Comparison of ENCODE assay signal across 8 cellular contexts in genomic region chr4:109559983-109560686, GRCh38. TPM values are rescaled to one million over a fixed set of nuclear protein-coding genes. Genes with fewer than 3 reads are reported as not detected.
DNase-seq lines count a peak whose midpoint lies in the region; ATAC-seq and TF ChIP-seq lines count a peak whose summit lies in the region.

Gene MCUB (plus strand): TSS chr4:109560246. CDS start chr4:109560338, 92 bp downstream.

- intact Hi-C loops in activated CD4-positive, alpha-beta memory T cell treated with anti-CD3 and anti-CD28 coated beads for 36 hours (cut with micrococcal nuclease): loop anchor here (1.0 to 10.0 kb wide), 5 partner anchors 127 to 1395 kb away; partner anchors contain the start of genes ELOVL6, LEF1 and SEC24B
- intact Hi-C loops in lower lobe of right lung (cut with DNase I): no loop called here

- peaks cover 20% of the 10 kb centered on the region for H3K36me3 Mint-ChIP-seq in activated CD4-positive, alpha-beta memory T cell treated with anti-CD3 and anti-CD28 coated beads for 36 hours

- 0% methylated on average over 73 of the region's 73 CpGs for WGBS in ectodermal cell, 2 experiments

- H3K4me3 ChIP-seq in BLaER1 (peak within 1 kb of the TSS; percentile 85), ectodermal cell (ENCODE audit: insufficient read depth, low read depth, low read length) (peak within 1 kb of the TSS; percentile 62), lower lobe of right lung (peak within 1 kb of the TSS; percentile 89)

- H3K27ac ChIP-seq in BLaER1: peak within 1 kb of the TSS; percentile 63
- H3K27ac ChIP-seq in ectodermal cell (ENCODE audit: insufficient read depth, low read depth, low read length, poor library complexity, severe bottlenecking): no peak within 1 kb of the TSS
- peak within 1 kb of the TSS; percentile 92 for H3K27ac ChIP-seq in lower lobe of right lung

- H3K9me3 Mint-ChIP-seq in activated CD4-positive, alpha-beta memory T cell treated with anti-CD3 and anti-CD28 coated beads for 36 hours: peaks cover 5% of the 10 kb centered on the region

- H3K27me3 ChIP-seq in BLaER1: peaks cover 12% of the 10 kb centered on the region
- H3K27me3 ChIP-seq in ectodermal cell (ENCODE audit: control insufficient read depth, insufficient read depth, low read length, poor library complexity, severe bottlenecking): peaks cover 37% of the 10 kb centered on the region
- H3K27me3 ChIP-seq in lower lobe of right lung (ENCODE audit: low read depth): no peaks in the 10 kb centered on the region

- H3K4me1 Mint-ChIP-seq in activated CD4-positive, alpha-beta memory T cell treated with anti-CD3 and anti-CD28 coated beads for 36 hours (ENCODE audit: low read depth): peaks cover 52% of the 10 kb centered on the region

- H3K4me3 Mint-ChIP-seq in activated CD4-positive, alpha-beta memory T cell treated with anti-CD3 and anti-CD28 coated beads for 36 hours: peak within 1 kb of the TSS; percentile 84

- H3K4me2 ChIP-seq in BLaER1: peak within 1 kb of the TSS; percentile 95

- peaks cover 15% of the 10 kb centered on the region for H3K9me3 ChIP-seq in BLaER1
- H3K9me3 ChIP-seq in ectodermal cell (ENCODE audit: control insufficient read depth, low read length): no peaks in the 10 kb centered on the region
- H3K9me3 ChIP-seq in lower lobe of right lung: no peaks in the 10 kb centered on the region

- H3K27me3 Mint-ChIP-seq in activated CD4-positive, alpha-beta memory T cell treated with anti-CD3 and anti-CD28 coated beads for 36 hours: no peaks in the 10 kb centered on the region

- ATAC-seq in HG03442 (IDR thresholded peaks at IDR 0.05; ENCODE audit: unreplicated experiment) (peak; percentile 92), lower lobe of right lung (peak; percentile 98 to 99)

- H3K4me1 ChIP-seq in BLaER1 (peaks cover 16% of the 10 kb centered on the region), ectodermal cell (ENCODE audit: control insufficient read depth, insufficient read depth, low read length) (no peaks in the 10 kb centered on the region), lower lobe of right lung (peaks cover 13% of the 10 kb centered on the region)

- peak; percentile 83 for DNase-seq in GM19240 (ENCODE audit: insufficient read length, low spot score)
- DNase-seq in NCI-H748 treated with DMSO at 0.1 percent for 48 hours (lab: John Stamatoyannopoulos, UW): peak; percentile 57
- peak; percentile 95 for DNase-seq in activated CD4-positive, alpha-beta memory T cell treated with anti-CD3 and anti-CD28 coated beads for 36 hours
- peak; percentile 91 for DNase-seq in lower lobe of right lung
- DNase-seq in stimulated activated CD4-positive, alpha-beta T cell treated with anti-CD3 and anti-CD28 coated beads, TNF-alpha, amount 100 ng/mL, for 24 hours (ENCODE audit: low read depth in 3 of 3): peak; percentile 78 to 91 (median 79)

- POLR2A ChIA-PET in activated CD4-positive, alpha-beta memory T cell treated with anti-CD3 and anti-CD28 coated beads for 36 hours (lab: Charles Lee): interaction anchor here (0.6 to 3.4 kb wide), 8 partner anchors 12 to 170 kb away, joined by 4 to 25 read pairs (median 10); partner anchors contain the start of genes PLA2G12A and SEC24B

- H3K36me3 ChIP-seq in BLaER1: peaks cover 7% of the 10 kb centered on the region; the same call in 1 of the 2 replicates
- no peaks in the 10 kb centered on the region for H3K36me3 ChIP-seq in ectodermal cell (ENCODE audit: control insufficient read depth, insufficient read depth, low read length)
- H3K36me3 ChIP-seq in lower lobe of right lung: no peaks in the 10 kb centered on the region

- TF ChIP-seq CTCF in lower lobe of right lung (IDR thresholded peaks at IDR 0.05): no peak

- peak within 1 kb of the TSS; percentile 76 for H3K9ac ChIP-seq in BLaER1

- no peaks in the 10 kb centered on the region for H4K20me1 ChIP-seq in BLaER1

- peak within 1 kb of the TSS; percentile 92 for H3K27ac Mint-ChIP-seq in activated CD4-positive, alpha-beta memory T cell treated with anti-CD3 and anti-CD28 coated beads for 36 hours

- CTCF ChIA-PET in activated CD4-positive, alpha-beta memory T cell treated with anti-CD3 and anti-CD28 coated beads for 36 hours (lab: Charles Lee): interaction anchor here (0.7 to 1.7 kb wide), 6 partner anchors 12 to 260 kb away, joined by 3 to 6 read pairs (median 4); no protein-coding TSS in a partner anchor

RNA-seq across cellular contexts. Expression of gene MCUB, which starts in this region (rescaled TPM):
- total RNA-seq in activated CD4-positive, alpha-beta memory T cell treated with anti-CD3 and anti-CD28 coated beads for 36 hours: 10 to 100 TPM; 76.7 to 80.5 TPM
- polyA plus RNA-seq in ectodermal cell (2013, experiment 1 of 4): 5.6 TPM
- 5.3 TPM for polyA plus RNA-seq in ectodermal cell (2013, experiment 2 of 4)
- polyA plus RNA-seq in ectodermal cell (2013, experiment 3 of 4): 8.1 TPM
- 7.1 TPM for polyA plus RNA-seq in ectodermal cell (2013, experiment 4 of 4)
- 17.1 TPM for total RNA-seq in lower lobe of right lung
